ENCODE assay signal across 21 cellular contexts in genomic region chr14:30991408-30991807, GRCh38. TPM values are rescaled to one million over a fixed set of nuclear protein-coding genes. Genes with fewer than 3 reads are reported as not detected.
DNase-seq lines count a peak whose midpoint lies in the region; ATAC-seq and TF ChIP-seq lines count a peak whose summit lies in the region.
"Had no signal": no experiment of that assay in that cellular context is flagged by ENCODE, and none has a peak within 500 bp of the region (broad histone marks: within the 10 kb centered on the region; RNA-seq: fewer than 3 reads in every experiment).

No MANE protein-coding gene starts in this region.

- no peaks in the 10 kb centered on the region for H3K36me3 ChIP-seq in heart left ventricle
- H3K36me3 ChIP-seq: pancreas, stomach had no signal

- H3K27ac Mint-ChIP-seq in T-cell (peak overlapping the region; percentile 24 to 30), endothelial cell (ENCODE audit: unreplicated experiment) (peak overlapping the region; percentile 91)
- H3K27ac Mint-ChIP-seq: activated CD8-positive, alpha-beta memory T cell treated with anti-CD3 and anti-CD28 coated beads, Interleukin-2, amount 10 ng/mL, durations not matched to agents 7 days and 5 days had no signal

- ATAC-seq in Right ventricle myocardium superior (ENCODE audit: poor library complexity): peak; percentile 25
- no peak for ATAC-seq in heart left ventricle
- ATAC-seq in T-cell (replicated peaks in 1 of 4): no peak
- ATAC-seq: activated CD8-positive, alpha-beta memory T cell treated with anti-CD3 and anti-CD28 coated beads, Interleukin-2, amount 10 ng/mL, durations not matched to agents 7 days and 5 days; pancreas had no signal

- intact Hi-C loops in Right ventricle myocardium superior (cut with DNase I) (no loop called here), heart left ventricle (cut with DNase I) (no loop called here)

- DNase-seq in Right ventricle myocardium superior (no peak), heart left ventricle (no peak), T-cell (no peak), endothelial cell (ENCODE audit: low spot score) (no peak), A172 (ENCODE audit: low spot score) (no peak), NCI-H1092 (lab: John Stamatoyannopoulos, UW) (no peak)
- DNase-seq in effector CD8-positive, alpha-beta T cell (lab: John Stamatoyannopoulos, UW): no peak
- DNase-seq in stimulated activated CD4-positive, alpha-beta T cell treated with anti-CD3 and anti-CD28 coated beads, Interleukin-2, amount 100 ng/mL, for 48 hours: no peak
- DNase-seq: activated CD4-positive, alpha-beta T cell treated with anti-CD3 and anti-CD28 coated beads for 4 hours; activated CD8-positive, alpha-beta memory T cell treated with anti-CD3 and anti-CD28 coated beads, Interleukin-2, amount 10 ng/mL, durations not matched to agents 7 days and 5 days; C1 segment of cervical spinal cord; DMS 273 treated with DMSO at 0.1 percent for 48 hours; NCI-H1694; NCI-H748 treated with DMSO at 0.1 percent for 48 hours; OCI-M1; pancreas; right cardiac atrium; stomach; SW 1271; trophoblast cell had no signal

- WGBS in heart left ventricle, 4 donors: 50 to 65% (median 64%) methylated on average over 2 of the region's 2 CpGs

- CTCF ChIA-PET in T-cell (lab: Charles Lee): no interaction called here

- POLR2A ChIA-PET in T-cell (lab: Charles Lee): no interaction called here

- H3K4me3 ChIP-seq in heart left ventricle: no peak overlapping the region
- H3K4me3 ChIP-seq: coronary artery, pancreas, stomach had no signal

- no peak overlapping the region for H3K4me3 Mint-ChIP-seq in T-cell
- no peak overlapping the region for H3K4me3 Mint-ChIP-seq in endothelial cell (ENCODE audit: unreplicated experiment)
- H3K4me3 Mint-ChIP-seq: activated CD8-positive, alpha-beta memory T cell treated with anti-CD3 and anti-CD28 coated beads, Interleukin-2, amount 10 ng/mL, durations not matched to agents 7 days and 5 days had no signal

- H3K27me3 ChIP-seq in heart left ventricle: no peaks in the 10 kb centered on the region
- H3K27me3 ChIP-seq: pancreas, stomach had no signal

- H3K36me3 Mint-ChIP-seq in T-cell (peaks cover 8% of the 10 kb centered on the region), endothelial cell (ENCODE audit: low read depth, unreplicated experiment) (peaks cover 4% of the 10 kb centered on the region)

- peaks cover 7 to 73% (median 41%) of the 10 kb centered on the region in 12 donors for H3K4me1 ChIP-seq in heart left ventricle

- H3K9me3 Mint-ChIP-seq in T-cell (no peaks in the 10 kb centered on the region), endothelial cell (ENCODE audit: unreplicated experiment) (no peaks in the 10 kb centered on the region)

- no peak for TF ChIP-seq POLR2A in heart left ventricle (IDR thresholded peaks at IDR 0.05)

- H3K27me3 Mint-ChIP-seq in T-cell (no peaks in the 10 kb centered on the region), endothelial cell (ENCODE audit: unreplicated experiment) (no peaks in the 10 kb centered on the region)
- H3K27me3 Mint-ChIP-seq: activated CD8-positive, alpha-beta memory T cell treated with anti-CD3 and anti-CD28 coated beads, Interleukin-2, amount 10 ng/mL, durations not matched to agents 7 days and 5 days had no signal

- no peak overlapping the region for H3K27ac ChIP-seq in heart left ventricle
- H3K27ac ChIP-seq: coronary artery, pancreas, stomach had no signal

- TF ChIP-seq CTCF in heart left ventricle (IDR thresholded peaks at IDR 0.05) (no peak), endothelial cell (IDR thresholded peaks at IDR 0.05; ENCODE audit: unreplicated experiment) (no peak)

- no peaks in the 10 kb centered on the region for H3K9me3 ChIP-seq in heart left ventricle
- H3K9me3 ChIP-seq: pancreas, stomach had no signal

- H3K4me1 Mint-ChIP-seq in T-cell: peaks cover 46 to 60% (median 59%) of the 10 kb centered on the region in 3 donors
- peaks cover 17% of the 10 kb centered on the region for H3K4me1 Mint-ChIP-seq in endothelial cell (ENCODE audit: unreplicated experiment)

RNA-seq across cellular contexts. Expression of gene AP4S1, which starts 34.0 kb away (rescaled TPM):
- total RNA-seq in Right ventricle myocardium superior (6.7 TPM), heart left ventricle (10 to 100 TPM in 4 of 9 donors, 1 to 10 TPM in 5; 6.4 to 11.9 (median 8.6) TPM), T-cell (10 to 100 TPM; 12.7 to 16.5 (median 14.7) TPM), endothelial cell (ENCODE audit: unreplicated experiment) (9.2 TPM)
- polyA plus RNA-seq in heart left ventricle: 10 to 100 TPM in 1 of 2 donors, 1 to 10 TPM in 1; 7.5 to 11.8 TPM
- total RNA-seq in A172 (2014; rRNA removed; shearing (Covaris generic)): 9.1 TPM in 2 replicates

RNA-seq across cellular contexts. Expression of gene STRN3, which starts 34.8 kb away (rescaled TPM):
- total RNA-seq in Right ventricle myocardium superior (45.1 TPM), heart left ventricle (10 to 100 TPM; 29.3 to 60.3 (median 45.3) TPM), T-cell (10 to 100 TPM; 18.4 to 31.4 (median 21.5) TPM), endothelial cell (ENCODE audit: unreplicated experiment) (42.7 TPM)
- 10 to 100 TPM; 11.0 to 21.3 TPM for polyA plus RNA-seq in heart left ventricle
- 18.7 and 34.0 TPM in 2 replicates for total RNA-seq in A172 (2014; rRNA removed; shearing (Covaris generic))
